In the genomic region with DNA sequence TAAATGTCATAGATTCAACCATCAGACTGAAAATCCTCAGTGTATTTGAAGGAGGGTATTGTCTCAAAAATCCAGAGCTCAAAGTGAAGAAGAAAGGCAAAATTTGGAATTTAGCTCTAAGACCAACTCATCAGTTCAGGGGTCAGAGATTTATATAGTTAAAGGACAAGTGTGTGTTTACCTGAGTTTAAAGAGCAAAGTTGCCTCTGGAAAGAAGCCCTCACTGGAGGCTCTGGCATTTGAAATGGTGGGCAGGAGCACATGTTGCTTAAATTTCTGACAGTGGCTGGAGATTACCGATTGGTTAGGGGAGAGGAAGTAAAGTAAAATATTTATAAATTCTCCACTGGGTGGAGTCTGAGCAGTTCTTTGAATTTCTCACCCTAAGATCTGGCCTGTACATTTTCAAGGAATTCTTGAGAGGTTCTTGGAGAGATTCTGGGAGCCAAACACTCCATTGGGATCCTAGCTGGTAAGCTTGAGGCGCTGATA, we compare ENCODE assay signal across 8 cellular contexts. TPM values are rescaled to one million over a fixed set of nuclear protein-coding genes. Genes with fewer than 3 reads are reported as not detected.
DNase-seq lines count a peak whose midpoint lies in the region; ATAC-seq and TF ChIP-seq lines count a peak whose summit lies in the region.

Gene KYNU (plus strand): TSS at position 400 of the 492 bp plus-strand sequence. CDS start 7,704 bp downstream, outside the sequence.

- no peak for DNase-seq in right cardiac atrium
- DNase-seq in left ventricle myocardium superior = no peak
- DNase-seq in breast epithelium (ENCODE audit: low spot score in 2 of 2) = no peak
- DNase-seq in thoracic aorta (ENCODE audit: low spot score) = no peak
- no peak for DNase-seq in H7
- no peak for DNase-seq in NCI-H1436 (lab: John Stamatoyannopoulos, UW)
- DNase-seq in activated naive CD4-positive, alpha-beta T cell (lab: John Stamatoyannopoulos, UW) = no peak

- H3K27me3 ChIP-seq in right cardiac atrium (ENCODE audit: control insufficient read depth, insufficient read depth) = no peaks in the 10 kb centered on the region
- H3K27me3 ChIP-seq in breast epithelium = no peaks in the 10 kb centered on the region
- H3K27me3 ChIP-seq in thoracic aorta (replicated peaks; ENCODE audit: insufficient read depth) = no peaks in the 10 kb centered on the region
- H3K27me3 ChIP-seq in H7 (ENCODE audit: control insufficient read depth, insufficient read depth, low read length) = no peaks in the 10 kb centered on the region

- TF ChIP-seq CTCF in breast epithelium (IDR thresholded peaks at IDR 0.05) (peak in 1 of 3 donors; percentile 18), thoracic aorta (IDR thresholded peaks at IDR 0.05) (no peak)

- H3K36me3 ChIP-seq in breast epithelium = no peaks in the 10 kb centered on the region
- no peaks in the 10 kb centered on the region for H3K36me3 ChIP-seq in thoracic aorta
- no peaks in the 10 kb centered on the region for H3K36me3 ChIP-seq in H7 (replicated peaks; ENCODE audit: control insufficient read depth, insufficient read depth, low read length)

- ATAC-seq in right cardiac atrium (peak in 1 of 2 donors; percentile 57), left ventricle myocardium superior (no peak), HG03280 (IDR thresholded peaks at IDR 0.05; ENCODE audit: unreplicated experiment) (peak; percentile 63), thoracic aorta (ENCODE audit: insufficient number of reproducible peaks, low FRiP score, low read depth) (no peak)

- no peaks in the 10 kb centered on the region for H3K9me3 ChIP-seq in right cardiac atrium (ENCODE audit: control insufficient read depth, low read length)
- no peaks in the 10 kb centered on the region for H3K9me3 ChIP-seq in breast epithelium
- H3K9me3 ChIP-seq in thoracic aorta = no peaks in the 10 kb centered on the region

- TF ChIP-seq POLR2A in breast epithelium (IDR thresholded peaks at IDR 0.05) = no peak

- H3K4me3 ChIP-seq in right cardiac atrium (ENCODE audit: low read length) (peak within 1 kb of the TSS; percentile 15), breast epithelium (peak within 1 kb of the TSS; percentile 2 to 20 (median 7)), thoracic aorta (peak within 1 kb of the TSS; percentile 57), H7 (ENCODE audit: insufficient read depth, low read depth, low read length) (no peak within 1 kb of the TSS)

- intact Hi-C loops in right cardiac atrium (cut with DNase I) (no loop called here), left ventricle myocardium superior (cut with micrococcal nuclease) (no loop called here), breast epithelium (cut with DNase I; ENCODE audit: low total_unique reads) (no loop called here)

- 69% methylated on average over 2 of the region's 2 CpGs for WGBS in right cardiac atrium

- no peak within 1 kb of the TSS for H3K27ac ChIP-seq in right cardiac atrium (ENCODE audit: low read length)
- H3K27ac ChIP-seq in breast epithelium = peak within 1 kb of the TSS; percentile 33 to 69
- H3K27ac ChIP-seq in thoracic aorta = no peak within 1 kb of the TSS

- no peaks in the 10 kb centered on the region for H3K4me1 ChIP-seq in right cardiac atrium (ENCODE audit: control insufficient read depth, insufficient read depth, low read length)
- H3K4me1 ChIP-seq in breast epithelium = no peaks in the 10 kb centered on the region
- H3K4me1 ChIP-seq in thoracic aorta (ENCODE audit: control insufficient read depth in 1 of 2, low read depth in 2 of 2) = no peaks in the 10 kb centered on the region

RNA-seq across cellular contexts. Expression of gene KYNU, which starts in this region (rescaled TPM):
- total RNA-seq in right cardiac atrium = 1 to 10 TPM; 1.4 to 2.3 (median 2.1) TPM
- polyA plus RNA-seq in right cardiac atrium = 0.50 TPM
- 1.4 TPM for total RNA-seq in left ventricle myocardium superior
- 10 to 100 TPM in 2 of 3 donors, 1 to 10 TPM in 1; 6.9 to 13.1 (median 11.7) TPM for total RNA-seq in breast epithelium
- total RNA-seq in thoracic aorta = 10 to 100 TPM in 1 of 2 donors, 1 to 10 TPM in 1; 1.8 to 14.3 TPM
- total RNA-seq in H7 (2014; rRNA removed; shearing (Covaris generic)) = 0.31 and 1.9 TPM in 2 replicates

Comparison
In these comparisons a context has a peak if more than half of its experiments do, and no peak if none do; other contexts are left out.
1. H3K27ac ChIP-seq: peak in breast epithelium (2 of 2); none in right cardiac atrium (single experiment) and thoracic aorta (0 of 2).